In genomic region chr13:113490496-113491417, GRCh38 we compare ENCODE assay signal across 8 cellular contexts. TPM values are rescaled to one million over a fixed set of nuclear protein-coding genes. Genes with fewer than 3 reads are reported as not detected.
A peak's percentile ranks its signal among the peaks of the same experiment; 100 is the strongest.
DNase-seq lines count a peak whose midpoint lies in the region; ATAC-seq and TF ChIP-seq lines count a peak whose summit lies in the region.

DCUN1D2 (minus strand) TSS chr13:113490711; CDS start chr13:113490669, 42 bp downstream.

- H4K8ac ChIP-seq in neuronal stem cell (ENCODE audit: low read depth, low read length), result no peak within 1 kb of the TSS

- H2BK5ac ChIP-seq in neuronal stem cell (ENCODE audit: low read length), result peak within 1 kb of the TSS; percentile 85

- H4K91ac ChIP-seq in neuronal stem cell (ENCODE audit: low read depth, low read length, poor library complexity), result no peak within 1 kb of the TSS

- H3K14ac ChIP-seq in neuronal stem cell (ENCODE audit: low read length), result peak within 1 kb of the TSS; percentile 95

- H3K23ac ChIP-seq in neuronal stem cell (ENCODE audit: low read depth, low read length, poor library complexity), result peak within 1 kb of the TSS; percentile 26

- H2AK5ac ChIP-seq in neuronal stem cell (ENCODE audit: low read depth, low read length), result peak within 1 kb of the TSS; percentile 42

- DNase-seq in Daoy (ENCODE audit: low read depth), result peak; percentile 94
- DNase-seq in KG1 (lab: John Stamatoyannopoulos, UW), result peak; percentile 69
- DNase-seq in SHP77 treated with DMSO at 0.1 percent for 48 hours (lab: John Stamatoyannopoulos, UW), result peak; percentile 97
- DNase-seq in activated gamma-delta T cell (lab: John Stamatoyannopoulos, UW), result peak; percentile 69
- DNase-seq in foreskin keratinocyte, result peak; percentile 80 to 86
- peak; percentile 89 for DNase-seq in neuronal stem cell (ENCODE audit: low spot score)

- H3K4ac ChIP-seq in neuronal stem cell (ENCODE audit: low read length), result no peak within 1 kb of the TSS

- H3K36me3 ChIP-seq in neuronal stem cell (replicated peaks in 1 of 2; ENCODE audit: control insufficient read depth in 2 of 2, insufficient read depth in 2 of 2, low read length in 2 of 2), result peaks cover 2 to 46% of the 10 kb centered on the region in 2 donors
- peaks cover 0 to 14% (median 5%) of the 10 kb centered on the region in 5 donors for H3K36me3 ChIP-seq in subcutaneous abdominal adipose tissue (ENCODE audit: control insufficient read depth in 5 of 5, insufficient read depth in 5 of 5, low read length in 5 of 5)

- ATAC-seq in GM21737 (IDR thresholded peaks at IDR 0.05; ENCODE audit: unreplicated experiment), result peak; percentile 78
- ATAC-seq in foreskin keratinocyte, result peak; percentile 81

- no peak within 1 kb of the TSS for H2BK120ac ChIP-seq in neuronal stem cell (ENCODE audit: low read depth, low read length)

- no CpG with 5 or more reads among the region's 115 CpGs for WGBS in neuronal stem cell (ENCODE audit: extremely low coverage in 2 of 2, insufficient read length in 2 of 2, insufficient replicate concordance in 1 of 2), 2 donors

- no peak for TF ChIP-seq CTCF in foreskin keratinocyte (conservative IDR thresholded peaks at IDR 0.05)

- H3K9ac ChIP-seq in neuronal stem cell (ENCODE audit: low read depth, low read length, poor library complexity) (peak within 1 kb of the TSS; percentile 91), subcutaneous abdominal adipose tissue (ENCODE audit: low read length in 5 of 5) (peak within 1 kb of the TSS in 4 of 5 donors; percentile 84 to 93 (median 86))

- H3K79me1 ChIP-seq in neuronal stem cell (ENCODE audit: low read depth, low read length), result peaks cover 2% of the 10 kb centered on the region

- peaks cover 14% of the 10 kb centered on the region for H3K4me1 ChIP-seq in foreskin keratinocyte
- H3K4me1 ChIP-seq in neuronal stem cell (ENCODE audit: control insufficient read depth in 2 of 2, insufficient read depth in 1 of 2, low read depth in 1 of 2, low read length in 2 of 2), result peaks cover 12 to 19% of the 10 kb centered on the region in 2 donors
- peaks cover 9 to 42% (median 30%) of the 10 kb centered on the region in 5 donors for H3K4me1 ChIP-seq in subcutaneous abdominal adipose tissue (ENCODE audit: control insufficient read depth in 5 of 5, insufficient read depth in 5 of 5, low read length in 5 of 5)

- H3K27me3 ChIP-seq in foreskin keratinocyte (no peaks in the 10 kb centered on the region), neuronal stem cell (ENCODE audit: control insufficient read depth in 3 of 3, insufficient read depth in 3 of 3, low read depth in 1 of 3, low read length in 3 of 3) (no peaks in the 10 kb centered on the region), subcutaneous abdominal adipose tissue (ENCODE audit: control insufficient read depth in 5 of 5, insufficient read depth in 4 of 5, low read length in 5 of 5) (no peaks in the 10 kb centered on the region)

- H2AFZ ChIP-seq in neuronal stem cell (ENCODE audit: low read length), result peak within 1 kb of the TSS; percentile 88

- peak within 1 kb of the TSS; percentile 76 for H2BK15ac ChIP-seq in neuronal stem cell (ENCODE audit: low read length)

- H3K18ac ChIP-seq in neuronal stem cell (ENCODE audit: low read length), result peak within 1 kb of the TSS; percentile 96

- H2BK12ac ChIP-seq in neuronal stem cell (ENCODE audit: low read length), result no peak within 1 kb of the TSS

- H3K27ac ChIP-seq in foreskin keratinocyte (peak within 1 kb of the TSS; percentile 83), neuronal stem cell (replicated peaks; ENCODE audit: low read length) (peak within 1 kb of the TSS; percentile 74), subcutaneous abdominal adipose tissue (ENCODE audit: low read depth, low read length) (no peak within 1 kb of the TSS)

- H3K4me3 ChIP-seq in neuronal stem cell (ENCODE audit: low read length in 2 of 2) (peak within 1 kb of the TSS; percentile 78 to 98), subcutaneous abdominal adipose tissue (ENCODE audit: low read depth in 1 of 5, low read length in 5 of 5) (peak within 1 kb of the TSS; percentile 78 to 91 (median 86))

- H3K9me3 ChIP-seq in neuronal stem cell (replicated peaks in 1 of 2; ENCODE audit: control insufficient read depth in 2 of 2, insufficient read depth in 1 of 2, low read depth in 1 of 2, low read length in 2 of 2) (no peaks in the 10 kb centered on the region), subcutaneous abdominal adipose tissue (ENCODE audit: control insufficient read depth in 5 of 5, low read length in 5 of 5) (no peaks in the 10 kb centered on the region)

- H3K4me2 ChIP-seq in neuronal stem cell (ENCODE audit: insufficient read depth, low read length, poor library complexity, severe bottlenecking), result peak within 1 kb of the TSS; percentile 86

RNA-seq across cellular contexts. Expression of gene DCUN1D2, which starts in this region (rescaled TPM):
- total RNA-seq in Daoy (2014; rRNA removed; shearing (Covaris generic)), result 8.2 and 13.8 TPM in 2 replicates
- total RNA-seq in foreskin keratinocyte, result 5.4 and 6.4 TPM in 2 replicates
- 3.8 and 4.0 TPM in 2 replicates for polyA plus RNA-seq in foreskin keratinocyte
- 21.3 TPM for polyA plus RNA-seq in neuronal stem cell (2013, experiment 1 of 2)
- 22.2 TPM for polyA plus RNA-seq in neuronal stem cell (2013, experiment 2 of 2)
